10 cellular contexts compared by ENCODE assay signal in genomic region chr3:46986782-46987484, GRCh38. TPM values are rescaled to one million over a fixed set of nuclear protein-coding genes. Genes with fewer than 3 reads are reported as not detected.
DNase-seq lines count a peak whose midpoint lies in the region; ATAC-seq and FAIRE-seq lines count a peak whose summit lies in the region.
"Had no signal": no experiment of that assay in that cellular context is flagged by ENCODE, and none has a peak within 500 bp of the region (broad histone marks: within the 10 kb centered on the region; RNA-seq: fewer than 3 reads in every experiment).

No MANE protein-coding gene starts in this region.

- H3K9ac ChIP-seq in HUES6 (ENCODE audit: low read length) = no peak overlapping the region

- H3K27ac Mint-ChIP-seq in CD4-positive, alpha-beta memory T cell = peak overlapping the region; percentile 83 to 98 (median 96)
- H3K27ac Mint-ChIP-seq in activated naive CD8-positive, alpha-beta T cell treated with anti-CD3 and anti-CD28 coated beads, Interleukin-2, amount 10 ng/mL, durations not matched to agents 7 days and 5 days = peak overlapping the region; percentile 90
- H3K27ac Mint-ChIP-seq in memory B cell = peak overlapping the region; percentile 98

- H3K4me1 Mint-ChIP-seq in CD4-positive, alpha-beta memory T cell = peaks cover 59 to 98% (median 83%) of the 10 kb centered on the region in 4 donors
- peaks cover 64% of the 10 kb centered on the region for H3K4me1 Mint-ChIP-seq in activated naive CD8-positive, alpha-beta T cell treated with anti-CD3 and anti-CD28 coated beads, Interleukin-2, amount 10 ng/mL, durations not matched to agents 7 days and 5 days
- H3K4me1 Mint-ChIP-seq in memory B cell = peaks cover 67% of the 10 kb centered on the region

- peak in 1 of 5 donors; percentile 23 for DNase-seq in CD4-positive, alpha-beta memory T cell
- no peak for DNase-seq in activated naive CD8-positive, alpha-beta T cell treated with anti-CD3 and anti-CD28 coated beads, Interleukin-2, amount 10 ng/mL, durations not matched to agents 7 days and 5 days
- DNase-seq in memory B cell (ENCODE audit: low spot score in 2 of 2) = no peak
- no peak for DNase-seq in small intestine
- DNase-seq in amygdala (lab: John Stamatoyannopoulos, UW) = no peak
- DNase-seq: DMS53, NCI-H1105 treated with DMSO at 0.1 percent for 48 hours had no signal

- WGBS in small intestine, 3 donors = 74 to 79% (median 77%) methylated on average over 3 of the region's 3 CpGs

- H3K4me3 ChIP-seq in CD4-positive, alpha-beta memory T cell (ENCODE audit: low read length in 2 of 2) = peak overlapping the region; percentile 27 to 50
- H3K4me3 ChIP-seq in HUES6 (ENCODE audit: low read depth, low read length) (peak overlapping the region; percentile 30; the same call in 1 of the 2 replicates), small intestine (ENCODE audit: low read depth in 1 of 2, low read length in 2 of 2) (no peak overlapping the region)

- peak overlapping the region; percentile 76 for H3K27ac ChIP-seq in CD4-positive, alpha-beta memory T cell (ENCODE audit: low read depth, low read length)
- H3K27ac ChIP-seq in HUES6 (ENCODE audit: low read depth, low read length) = peak overlapping the region; percentile 79; the same call in 1 of the 2 replicates
- peak overlapping the region in 1 of 2 donors; percentile 72 for H3K27ac ChIP-seq in small intestine (ENCODE audit: low read depth in 1 of 2, low read length in 1 of 2)

- H3K4me3 Mint-ChIP-seq in CD4-positive, alpha-beta memory T cell = peak overlapping the region; percentile 83 to 91 (median 86)
- H3K4me3 Mint-ChIP-seq in activated naive CD8-positive, alpha-beta T cell treated with anti-CD3 and anti-CD28 coated beads, Interleukin-2, amount 10 ng/mL, durations not matched to agents 7 days and 5 days = peak overlapping the region; percentile 85
- H3K4me3 Mint-ChIP-seq in memory B cell = peak overlapping the region; percentile 74

- H3K27me3 Mint-ChIP-seq in CD4-positive, alpha-beta memory T cell = no peaks in the 10 kb centered on the region
- no peaks in the 10 kb centered on the region for H3K27me3 Mint-ChIP-seq in activated naive CD8-positive, alpha-beta T cell treated with anti-CD3 and anti-CD28 coated beads, Interleukin-2, amount 10 ng/mL, durations not matched to agents 7 days and 5 days
- H3K27me3 Mint-ChIP-seq in memory B cell = no peaks in the 10 kb centered on the region

- POLR2A ChIA-PET in CD4-positive, alpha-beta memory T cell (lab: Charles Lee; ENCODE audit: partially characterized antibody) = interaction anchor here (0.6 to 11.1 kb wide), 18 partner anchors 11 to 394 kb away, joined by 3 to 222 read pairs (median 3); partner anchors contain the start of genes CCDC12, NBEAL2 and PTPN23
- POLR2A ChIA-PET in activated naive CD8-positive, alpha-beta T cell treated with anti-CD3 and anti-CD28 coated beads, Interleukin-2, amount 10 ng/mL, durations not matched to agents 7 days and 5 days (lab: Charles Lee) = interaction anchor here (0.7 to 2.7 kb wide), 10 partner anchors 9 to 394 kb away, joined by 3 to 33 read pairs (median 4); partner anchors contain the start of genes CCDC12, NBEAL2 and PTPN23

- peaks cover 23% of the 10 kb centered on the region for H3K36me3 ChIP-seq in CD4-positive, alpha-beta memory T cell (ENCODE audit: insufficient read depth, low read length)
- H3K36me3 ChIP-seq in HUES6 (ENCODE audit: control insufficient read depth, insufficient read depth, low read length) (peaks cover 24% of the 10 kb centered on the region), small intestine (ENCODE audit: control insufficient read depth in 2 of 2, insufficient read depth in 2 of 2, low read length in 2 of 2) (no peaks in the 10 kb centered on the region)

- no peaks in the 10 kb centered on the region for H3K9me3 ChIP-seq in CD4-positive, alpha-beta memory T cell (ENCODE audit: control insufficient read depth in 1 of 2, low read length in 2 of 2)
- H3K9me3 ChIP-seq in HUES6 (ENCODE audit: control insufficient read depth, insufficient read depth, low read depth, low read length) = no peaks in the 10 kb centered on the region
- no peaks in the 10 kb centered on the region for H3K9me3 ChIP-seq in small intestine (ENCODE audit: control insufficient read depth, low read depth)

- intact Hi-C loops in CD4-positive, alpha-beta memory T cell (cut with micrococcal nuclease) = loop anchor here (1.0 to 5.0 kb wide), 3 partner anchors 8 to 295 kb away; partner anchors contain the start of genes ALS2CL and NBEAL2

- peaks cover 96% of the 10 kb centered on the region for H3K4me1 ChIP-seq in CD4-positive, alpha-beta memory T cell (ENCODE audit: insufficient read depth, low read length)
- peaks cover 43% of the 10 kb centered on the region for H3K4me1 ChIP-seq in HUES6 (ENCODE audit: control insufficient read depth, insufficient read depth, low read length)
- H3K4me1 ChIP-seq in small intestine (ENCODE audit: control insufficient read depth in 2 of 2, insufficient read depth in 1 of 2, low read depth in 1 of 2, low read length in 1 of 2) = peaks cover 7 to 10% of the 10 kb centered on the region in 2 donors

- ATAC-seq in activated naive CD8-positive, alpha-beta T cell treated with anti-CD3 and anti-CD28 coated beads, Interleukin-2, amount 10 ng/mL, durations not matched to agents 7 days and 5 days (ENCODE audit: low read depth) = no peak
- ATAC-seq in memory B cell (ENCODE audit: low read depth) = no peak
- ATAC-seq in GM18861 (IDR thresholded peaks at IDR 0.05; ENCODE audit: unreplicated experiment) = no peak
- ATAC-seq in HG02938 (IDR thresholded peaks at IDR 0.05; ENCODE audit: unreplicated experiment) = no peak

- H3K9me3 Mint-ChIP-seq in CD4-positive, alpha-beta memory T cell = no peaks in the 10 kb centered on the region
- H3K9me3 Mint-ChIP-seq in activated naive CD8-positive, alpha-beta T cell treated with anti-CD3 and anti-CD28 coated beads, Interleukin-2, amount 10 ng/mL, durations not matched to agents 7 days and 5 days = no peaks in the 10 kb centered on the region
- no peaks in the 10 kb centered on the region for H3K9me3 Mint-ChIP-seq in memory B cell

- CTCF ChIA-PET in CD4-positive, alpha-beta memory T cell (lab: Charles Lee; ENCODE audit: partially characterized antibody) = interaction anchor here (0.6 to 3.6 kb wide), 9 partner anchors 8 to 92 kb away, joined by 3 to 16 read pairs (median 5); partner anchors contain the start of genes CCDC12 and NBEAL2

- no peak for FAIRE-seq in small intestine (lab: Jason Lieb, UNC)

- H3K36me3 Mint-ChIP-seq in CD4-positive, alpha-beta memory T cell = peaks cover 4 to 38% of the 10 kb centered on the region in 2 donors
- peaks cover 14% of the 10 kb centered on the region for H3K36me3 Mint-ChIP-seq in activated naive CD8-positive, alpha-beta T cell treated with anti-CD3 and anti-CD28 coated beads, Interleukin-2, amount 10 ng/mL, durations not matched to agents 7 days and 5 days
- no peaks in the 10 kb centered on the region for H3K36me3 Mint-ChIP-seq in memory B cell

- no peaks in the 10 kb centered on the region for H3K27me3 ChIP-seq in CD4-positive, alpha-beta memory T cell (ENCODE audit: insufficient read depth, low read length)
- H3K27me3 ChIP-seq in HUES6 (ENCODE audit: control insufficient read depth, insufficient read depth, low read length) (no peaks in the 10 kb centered on the region), small intestine (ENCODE audit: control insufficient read depth in 2 of 2, insufficient read depth in 2 of 2, low read length in 2 of 2) (no peaks in the 10 kb centered on the region)

RNA-seq across cellular contexts. Expression of gene NBEAL2, which starts 7.5 kb away (rescaled TPM):
- 100 to 1,000 TPM; 144 to 147 TPM for total RNA-seq in CD4-positive, alpha-beta memory T cell
- 10 to 100 TPM in 1 of 2 donors, 1 to 10 TPM in 1; 4.5 to 16.0 TPM for polyA plus RNA-seq in CD4-positive, alpha-beta memory T cell
- total RNA-seq in activated naive CD8-positive, alpha-beta T cell treated with anti-CD3 and anti-CD28 coated beads, Interleukin-2, amount 10 ng/mL, durations not matched to agents 7 days and 5 days = 100 to 1,000 TPM; 165 to 178 TPM
- 10 to 100 TPM; 32.7 to 55.9 (median 50.5) TPM for polyA plus RNA-seq in small intestine

RNA-seq across cellular contexts. Expression of gene CCDC12, which starts 10.4 kb away (rescaled TPM):
- total RNA-seq in CD4-positive, alpha-beta memory T cell = 10 to 100 TPM; 59.3 to 59.4 TPM
- polyA plus RNA-seq in CD4-positive, alpha-beta memory T cell = 100 to 1,000 TPM in 1 of 2 donors, 10 to 100 TPM in 1; 86.5 to 102 TPM
- total RNA-seq in activated naive CD8-positive, alpha-beta T cell treated with anti-CD3 and anti-CD28 coated beads, Interleukin-2, amount 10 ng/mL, durations not matched to agents 7 days and 5 days = 10 to 100 TPM; 58.6 to 60.0 TPM
- 10 to 100 TPM; 73.3 to 84.5 (median 78.6) TPM for polyA plus RNA-seq in small intestine

Comparison
In these comparisons a context has a peak if more than half of its experiments do, and no peak if none do; other contexts are left out.
1. H3K4me3 ChIP-seq: peak in CD4-positive, alpha-beta memory T cell (2 of 2) and HUES6 (single experiment); none in small intestine (0 of 2).
2. Peak in every context shown above with its lines, with median percentiles within 50 percentile points of each other: H3K27ac Mint-ChIP-seq and H3K4me3 Mint-ChIP-seq.